10 cellular contexts compared by ENCODE assay signal in genomic region chr6:136720045-136720760, GRCh38.
DNase-seq lines count a peak whose midpoint lies in the region; ATAC-seq and TF ChIP-seq lines count a peak whose summit lies in the region.
"Had no signal": no experiment of that assay in that cellular context is flagged by ENCODE, and none has a peak within 500 bp of the region (broad histone marks: within the 10 kb centered on the region; RNA-seq: fewer than 3 reads in every experiment).

No MANE protein-coding gene starts in this region.

- no peaks in the 10 kb centered on the region for H3K36me3 ChIP-seq in tibial nerve
- H3K36me3 ChIP-seq in suprapubic skin = no peaks in the 10 kb centered on the region

- peak overlapping the region; percentile 37 for H3K4me3 ChIP-seq in GM12865 (ENCODE audit: low read depth, low read length)
- H3K4me3 ChIP-seq in tibial nerve = no peak overlapping the region
- no peak overlapping the region for H3K4me3 ChIP-seq in suprapubic skin

- no peak for TF ChIP-seq EP300 in tibial nerve (IDR thresholded peaks at IDR 0.05)
- no peak for TF ChIP-seq EP300 in suprapubic skin (IDR thresholded peaks at IDR 0.05)

- no peak overlapping the region for H3K4me3 Mint-ChIP-seq in activated T-helper 2 cell treated with anti-CD3 and anti-CD28 coated beads, Interferon-gamma antibody, Interleukin-2, Interleukin-4, amounts not matched to agents 10 μg/mL and 5 μg/mL and 100 μg/mL, durations not matched to agents 14 hours and 24 hours and 36 hours (ENCODE audit: low read depth)
- H3K4me3 Mint-ChIP-seq in glutamatergic neuron (ENCODE audit: unreplicated experiment) = no peak overlapping the region

- TF ChIP-seq CTCF in GM12865 (IDR thresholded peaks at IDR 0.05; ENCODE audit: insufficient read depth, low read depth, low read length, missing control alignments) = no peak
- no peak for TF ChIP-seq CTCF in glutamatergic neuron (IDR thresholded peaks at IDR 0.05; ENCODE audit: partially characterized antibody, unreplicated experiment)
- no peak for TF ChIP-seq CTCF in tibial nerve (IDR thresholded peaks at IDR 0.05)
- no peak for TF ChIP-seq CTCF in suprapubic skin (IDR thresholded peaks at IDR 0.05)

- H3K9me3 Mint-ChIP-seq in activated T-helper 2 cell treated with anti-CD3 and anti-CD28 coated beads, Interferon-gamma antibody, Interleukin-2, Interleukin-4, amounts not matched to agents 10 μg/mL and 5 μg/mL and 100 μg/mL, durations not matched to agents 14 hours and 24 hours and 36 hours = peaks cover 6% of the 10 kb centered on the region
- H3K9me3 Mint-ChIP-seq in glutamatergic neuron (ENCODE audit: unreplicated experiment) = no peaks in the 10 kb centered on the region

- TF ChIP-seq POLR2A in tibial nerve (IDR thresholded peaks at IDR 0.05) = no peak
- no peak for TF ChIP-seq POLR2A in suprapubic skin (IDR thresholded peaks at IDR 0.05)

- WGBS in tibial nerve, 2 donors = 87% methylated on average over 13 of the region's 13 CpGs
- 87% methylated on average over 13 of the region's 13 CpGs for WGBS in suprapubic skin

- peaks cover 36% of the 10 kb centered on the region for H3K4me1 Mint-ChIP-seq in activated T-helper 2 cell treated with anti-CD3 and anti-CD28 coated beads, Interferon-gamma antibody, Interleukin-2, Interleukin-4, amounts not matched to agents 10 μg/mL and 5 μg/mL and 100 μg/mL, durations not matched to agents 14 hours and 24 hours and 36 hours (ENCODE audit: low read depth)
- no peaks in the 10 kb centered on the region for H3K4me1 Mint-ChIP-seq in glutamatergic neuron (ENCODE audit: low read depth, unreplicated experiment)

- intact Hi-C loops in activated T-helper 2 cell treated with anti-CD3 and anti-CD28 coated beads, Interferon-gamma antibody, Interleukin-2, Interleukin-4, amounts not matched to agents 10 μg/mL and 5 μg/mL and 100 μg/mL, durations not matched to agents 14 hours and 24 hours and 36 hours (cut with micrococcal nuclease) = no loop called here

- DNase-seq in GM12865 (ENCODE audit: low read depth) (peak; percentile 92), glutamatergic neuron (no peak), tibial nerve (ENCODE audit: low spot score in 2 of 2) (no peak), NCI-H82 treated with DMSO at 0.1 percent for 48 hours (lab: John Stamatoyannopoulos, UW; ENCODE audit: unreplicated experiment) (no peak), suprapubic skin (ENCODE audit: low spot score in 2 of 2) (no peak)
- DNase-seq in activated T-helper 2 cell treated with anti-CD3 and anti-CD28 coated beads, Interferon-gamma antibody, Interleukin-2, Interleukin-4, amounts not matched to agents 10 μg/mL and 5 μg/mL and 100 μg/mL, durations not matched to agents 14 hours and 24 hours and 36 hours (ENCODE audit: low spot score) = no peak
- DNase-seq: activated CD4-positive, alpha-beta T cell treated with anti-CD3 and anti-CD28 coated beads, Interleukin-2, amount 50 U/mL, for 4 hours; NCI-H1092 had no signal

- H3K4me1 ChIP-seq in tibial nerve (peaks cover 0 to 21% (median 5%) of the 10 kb centered on the region in 4 donors), suprapubic skin (peaks cover 18% of the 10 kb centered on the region)

- H3K9me3 ChIP-seq in tibial nerve (peaks cover 0 to 6% (median 0%) of the 10 kb centered on the region in 4 donors), suprapubic skin (no peaks in the 10 kb centered on the region)

- ATAC-seq in GM19438 (IDR thresholded peaks at IDR 0.05; ENCODE audit: low read depth, unreplicated experiment) (peak; percentile 42), HG03108 (IDR thresholded peaks at IDR 0.05; ENCODE audit: unreplicated experiment) (peak; percentile 46)

- no peak overlapping the region for H3K27ac ChIP-seq in tibial nerve
- H3K27ac ChIP-seq in suprapubic skin = no peak overlapping the region

- H3K27me3 Mint-ChIP-seq in activated T-helper 2 cell treated with anti-CD3 and anti-CD28 coated beads, Interferon-gamma antibody, Interleukin-2, Interleukin-4, amounts not matched to agents 10 μg/mL and 5 μg/mL and 100 μg/mL, durations not matched to agents 14 hours and 24 hours and 36 hours (ENCODE audit: low read depth) = peaks cover 2% of the 10 kb centered on the region
- no peaks in the 10 kb centered on the region for H3K27me3 Mint-ChIP-seq in glutamatergic neuron (ENCODE audit: unreplicated experiment)

- H3K36me3 Mint-ChIP-seq in activated T-helper 2 cell treated with anti-CD3 and anti-CD28 coated beads, Interferon-gamma antibody, Interleukin-2, Interleukin-4, amounts not matched to agents 10 μg/mL and 5 μg/mL and 100 μg/mL, durations not matched to agents 14 hours and 24 hours and 36 hours (ENCODE audit: low read depth) = peaks cover 25% of the 10 kb centered on the region
- H3K36me3 Mint-ChIP-seq in glutamatergic neuron (ENCODE audit: unreplicated experiment) = no peaks in the 10 kb centered on the region

- H3K27me3 ChIP-seq in tibial nerve = no peaks in the 10 kb centered on the region
- no peaks in the 10 kb centered on the region for H3K27me3 ChIP-seq in suprapubic skin

- H3K27ac Mint-ChIP-seq in activated T-helper 2 cell treated with anti-CD3 and anti-CD28 coated beads, Interferon-gamma antibody, Interleukin-2, Interleukin-4, amounts not matched to agents 10 μg/mL and 5 μg/mL and 100 μg/mL, durations not matched to agents 14 hours and 24 hours and 36 hours = peak overlapping the region; percentile 35
- no peak overlapping the region for H3K27ac Mint-ChIP-seq in glutamatergic neuron (ENCODE audit: unreplicated experiment)
